9 cellular contexts compared by ENCODE assay signal in genomic region chr16:28293589-28293935, GRCh38. TPM values are rescaled to one million over a fixed set of nuclear protein-coding genes. Genes with fewer than 3 reads are reported as not detected.
DNase-seq lines count a peak whose midpoint lies in the region; ATAC-seq and TF ChIP-seq lines count a peak whose summit lies in the region.
"Had no signal": no experiment of that assay in that cellular context is flagged by ENCODE, and none has a peak within 500 bp of the region (broad histone marks: within the 10 kb centered on the region; RNA-seq: fewer than 3 reads in every experiment).

No MANE protein-coding gene starts in this region.

- no peak overlapping the region for H3K27ac Mint-ChIP-seq in activated CD8-positive, alpha-beta memory T cell treated with anti-CD3 and anti-CD28 coated beads, Interleukin-2, amount 10 ng/mL, durations not matched to agents 7 days and 5 days
- H3K27ac Mint-ChIP-seq in WTC11: peak overlapping the region; percentile 58; the same call in 1 of the 2 replicates
- peak overlapping the region in 1 of 2 donors; percentile 72 for H3K27ac Mint-ChIP-seq in stimulated activated naive CD8-positive, alpha-beta T cell treated with anti-CD3 and anti-CD28 coated beads, Interleukin-15, amount 100 ng/mL, for 72 hours

- H3K27me3 Mint-ChIP-seq in activated CD8-positive, alpha-beta memory T cell treated with anti-CD3 and anti-CD28 coated beads, Interleukin-2, amount 10 ng/mL, durations not matched to agents 7 days and 5 days: peaks cover 14% of the 10 kb centered on the region
- H3K27me3 Mint-ChIP-seq in WTC11 (ENCODE audit: low read depth): no peaks in the 10 kb centered on the region
- no peaks in the 10 kb centered on the region for H3K27me3 Mint-ChIP-seq in stimulated activated naive CD8-positive, alpha-beta T cell treated with anti-CD3 and anti-CD28 coated beads, Interleukin-15, amount 100 ng/mL, for 72 hours

- TF ChIP-seq CTCF in WTC11 (IDR thresholded peaks at IDR 0.05) (no peak), kidney epithelial cell (IDR thresholded peaks at IDR 0.05; ENCODE audit: insufficient read depth, low read length, poor library complexity, severe bottlenecking) (no peak)

- no peaks in the 10 kb centered on the region for H3K36me3 ChIP-seq in kidney epithelial cell (ENCODE audit: control insufficient read depth, insufficient read depth, low read length)

- DNase-seq in activated CD8-positive, alpha-beta memory T cell treated with anti-CD3 and anti-CD28 coated beads, Interleukin-2, amount 10 ng/mL, durations not matched to agents 7 days and 5 days: no peak
- no peak for DNase-seq in activated CD8-positive, alpha-beta memory T cell treated with anti-CD3 and anti-CD28 coated beads for 24 hours
- DNase-seq in WTC11 (ENCODE audit: low spot score) (no peak), kidney epithelial cell (ENCODE audit: low read depth) (no peak), head of caudate nucleus (no peak), NCI-H1930 (lab: John Stamatoyannopoulos, UW) (no peak)
- no peak for DNase-seq in stimulated activated naive CD8-positive, alpha-beta T cell treated with anti-CD3 and anti-CD28 coated beads, Interleukin-15, amount 100 ng/mL, for 72 hours
- no peak for DNase-seq in stimulated activated CD4-positive, alpha-beta T cell treated with anti-CD3 and anti-CD28 coated beads, Interleukin-4, amount 100 ng/mL, for 24 hours

- peak overlapping the region; percentile 40 for H3K4me3 ChIP-seq in kidney epithelial cell (ENCODE audit: low read depth, low read length)

- H3K4me3 Mint-ChIP-seq in activated CD8-positive, alpha-beta memory T cell treated with anti-CD3 and anti-CD28 coated beads, Interleukin-2, amount 10 ng/mL, durations not matched to agents 7 days and 5 days: peak overlapping the region; percentile 57
- peak overlapping the region; percentile 88 for H3K4me3 Mint-ChIP-seq in WTC11
- H3K4me3 Mint-ChIP-seq in stimulated activated naive CD8-positive, alpha-beta T cell treated with anti-CD3 and anti-CD28 coated beads, Interleukin-15, amount 100 ng/mL, for 72 hours: peak overlapping the region; percentile 72 to 90

- peaks cover 2% of the 10 kb centered on the region for H3K36me3 Mint-ChIP-seq in activated CD8-positive, alpha-beta memory T cell treated with anti-CD3 and anti-CD28 coated beads, Interleukin-2, amount 10 ng/mL, durations not matched to agents 7 days and 5 days
- peaks cover 20% of the 10 kb centered on the region for H3K36me3 Mint-ChIP-seq in WTC11

- CTCF ChIA-PET in activated CD8-positive, alpha-beta memory T cell treated with anti-CD3 and anti-CD28 coated beads, Interleukin-2, amount 10 ng/mL, durations not matched to agents 7 days and 5 days (lab: Charles Lee): interaction anchor here (0.7 to 5.2 kb wide), 7 partner anchors 10 to 107 kb away, joined by 3 to 33 read pairs (median 4); no protein-coding TSS in a partner anchor
- CTCF ChIA-PET in WTC11 (lab: Charles Lee): interaction anchor here (1.0 to 3.4 kb wide), 5 partner anchors 12 to 203 kb away, joined by 3 to 14 read pairs (median 10); no protein-coding TSS in a partner anchor

- H3K9me3 Mint-ChIP-seq in activated CD8-positive, alpha-beta memory T cell treated with anti-CD3 and anti-CD28 coated beads, Interleukin-2, amount 10 ng/mL, durations not matched to agents 7 days and 5 days (ENCODE audit: low read depth): no peaks in the 10 kb centered on the region
- no peaks in the 10 kb centered on the region for H3K9me3 Mint-ChIP-seq in WTC11
- H3K9me3 Mint-ChIP-seq in stimulated activated naive CD8-positive, alpha-beta T cell treated with anti-CD3 and anti-CD28 coated beads, Interleukin-15, amount 100 ng/mL, for 72 hours: no peaks in the 10 kb centered on the region

- intact Hi-C loops in head of caudate nucleus (cut with DNase I): no loop called here

- no peak for ATAC-seq in activated CD8-positive, alpha-beta memory T cell treated with anti-CD3 and anti-CD28 coated beads, Interleukin-2, amount 10 ng/mL, durations not matched to agents 7 days and 5 days
- ATAC-seq in WTC11: no peak
- ATAC-seq in stimulated activated naive CD8-positive, alpha-beta T cell treated with anti-CD3 and anti-CD28 coated beads, Interleukin-15, amount 100 ng/mL, for 72 hours: no peak
- ATAC-seq: Panc1 had no signal

- POLR2A ChIA-PET in WTC11 (lab: Charles Lee): interaction anchor here (1.2 kb wide), 1 partner anchor 23 kb away, joined by 3 read pairs; no protein-coding TSS in a partner anchor

- H3K4me1 Mint-ChIP-seq in activated CD8-positive, alpha-beta memory T cell treated with anti-CD3 and anti-CD28 coated beads, Interleukin-2, amount 10 ng/mL, durations not matched to agents 7 days and 5 days: peaks cover 60% of the 10 kb centered on the region
- H3K4me1 Mint-ChIP-seq in WTC11: peaks cover 58% of the 10 kb centered on the region
- H3K4me1 Mint-ChIP-seq in stimulated activated naive CD8-positive, alpha-beta T cell treated with anti-CD3 and anti-CD28 coated beads, Interleukin-15, amount 100 ng/mL, for 72 hours: peaks cover 75% of the 10 kb centered on the region

- H3K27me3 ChIP-seq in kidney epithelial cell (ENCODE audit: control insufficient read depth, insufficient read depth, low read length): peaks cover 22% of the 10 kb centered on the region

TF ChIP-seq in WTC11, 78 proteins besides CTCF, POLR2A, EP300 and RAD21:
- TF ChIP-seq ZNF219 (CRISPR knock-in tag; IDR thresholded peaks at IDR 0.05; ENCODE audit: borderline replicate concordance) (no peak), ZNF138 (CRISPR knock-in tag; conservative IDR thresholded peaks at IDR 0.05) (no peak), ZBTB21 (CRISPR knock-in tag; IDR thresholded peaks at IDR 0.05; ENCODE audit: borderline replicate concordance) (no peak), FOXJ3 (CRISPR knock-in tag; IDR thresholded peaks at IDR 0.05; ENCODE audit: borderline replicate concordance) (no peak)
- TF ChIP-seq, protein P1, sequence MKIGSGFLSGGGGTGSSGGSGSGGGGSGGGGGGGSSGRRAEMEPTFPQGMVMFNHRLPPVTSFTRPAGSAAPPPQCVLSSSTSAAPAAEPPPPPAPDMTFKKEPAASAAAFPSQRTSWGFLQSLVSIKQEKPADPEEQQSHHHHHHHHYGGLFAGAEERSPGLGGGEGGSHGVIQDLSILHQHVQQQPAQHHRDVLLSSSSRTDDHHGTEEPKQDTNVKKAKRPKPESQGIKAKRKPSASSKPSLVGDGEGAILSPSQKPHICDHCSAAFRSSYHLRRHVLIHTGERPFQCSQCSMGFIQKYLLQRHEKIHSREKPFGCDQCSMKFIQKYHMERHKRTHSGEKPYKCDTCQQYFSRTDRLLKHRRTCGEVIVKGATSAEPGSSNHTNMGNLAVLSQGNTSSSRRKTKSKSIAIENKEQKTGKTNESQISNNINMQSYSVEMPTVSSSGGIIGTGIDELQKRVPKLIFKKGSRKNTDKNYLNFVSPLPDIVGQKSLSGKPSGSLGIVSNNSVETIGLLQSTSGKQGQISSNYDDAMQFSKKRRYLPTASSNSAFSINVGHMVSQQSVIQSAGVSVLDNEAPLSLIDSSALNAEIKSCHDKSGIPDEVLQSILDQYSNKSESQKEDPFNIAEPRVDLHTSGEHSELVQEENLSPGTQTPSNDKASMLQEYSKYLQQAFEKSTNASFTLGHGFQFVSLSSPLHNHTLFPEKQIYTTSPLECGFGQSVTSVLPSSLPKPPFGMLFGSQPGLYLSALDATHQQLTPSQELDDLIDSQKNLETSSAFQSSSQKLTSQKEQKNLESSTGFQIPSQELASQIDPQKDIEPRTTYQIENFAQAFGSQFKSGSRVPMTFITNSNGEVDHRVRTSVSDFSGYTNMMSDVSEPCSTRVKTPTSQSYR (CRISPR knock-in tag; IDR thresholded peaks at IDR 0.05): no peak
TF ChIP-seq in WTC11: peak in this region for 0.

RNA-seq across cellular contexts. Expression of gene SBK1, which starts 1.2 kb away (rescaled TPM):
- total RNA-seq in activated CD8-positive, alpha-beta memory T cell treated with anti-CD3 and anti-CD28 coated beads, Interleukin-2, amount 10 ng/mL, durations not matched to agents 7 days and 5 days: 10 to 100 TPM in 1 of 2 experiments, 1 to 10 TPM in 1; 3.2 to 11.3 TPM
- total RNA-seq in WTC11 (2021) (79.4 to 85.7 TPM (median 82.6 TPM) in 3 replicates), kidney epithelial cell (10.5 and 12.9 TPM in 2 replicates)
